8 cellular contexts compared by ENCODE assay signal in genomic region chr11:96388891-96389603, GRCh38. TPM values are rescaled to one million over a fixed set of nuclear protein-coding genes. Genes with fewer than 3 reads are reported as not detected.
DNase-seq lines count a peak whose midpoint lies in the region; ATAC-seq and TF ChIP-seq lines count a peak whose summit lies in the region.

No MANE protein-coding gene starts in this region.

- H3K27me3 ChIP-seq in HUES48 (ENCODE audit: control insufficient read depth, insufficient read depth, low read length) (no peaks in the 10 kb centered on the region), WERI-Rb-1 (ENCODE audit: insufficient read depth, low read depth, severe bottlenecking) (no peaks in the 10 kb centered on the region), osteoblast (ENCODE audit: insufficient read depth, low read length) (no peaks in the 10 kb centered on the region)

- H3K27ac ChIP-seq in HUES48 (ENCODE audit: low read depth, low read length) (peak overlapping the region; percentile 96), WERI-Rb-1 (peak overlapping the region; percentile 80), osteoblast (ENCODE audit: low read depth, low read length) (peak overlapping the region; percentile 95)

- peak; percentile 32 for ATAC-seq in GM21576 (IDR thresholded peaks at IDR 0.05; ENCODE audit: unreplicated experiment)

- H3K9ac ChIP-seq in HUES48 (ENCODE audit: low read depth, low read length) = peak overlapping the region; percentile 84

- peaks cover 11% of the 10 kb centered on the region for H3K4me1 ChIP-seq in HUES48 (ENCODE audit: control insufficient read depth, insufficient read depth, low read length)
- peaks cover 25% of the 10 kb centered on the region for H3K4me1 ChIP-seq in osteoblast (ENCODE audit: insufficient read depth, low read length)

- peak overlapping the region; percentile 84 for H2AFZ ChIP-seq in osteoblast (ENCODE audit: low read length)

- H3K4me3 ChIP-seq in HUES48 (ENCODE audit: low read depth, low read length) = peak overlapping the region; percentile 90
- peak overlapping the region; percentile 99 for H3K4me3 ChIP-seq in WERI-Rb-1 (ENCODE audit: low read depth, low read length)
- H3K4me3 ChIP-seq in osteoblast (ENCODE audit: insufficient read depth, low read length) = peak overlapping the region; percentile 93

- H3K9me3 ChIP-seq in HUES48 (ENCODE audit: control insufficient read depth, insufficient read depth, low read length) (no peaks in the 10 kb centered on the region), WERI-Rb-1 (ENCODE audit: severe bottlenecking) (peaks cover 21% of the 10 kb centered on the region), osteoblast (ENCODE audit: low read depth, low read length) (no peaks in the 10 kb centered on the region)

- H3K4me2 ChIP-seq in osteoblast (ENCODE audit: insufficient read depth, low read length) = peak overlapping the region; percentile 97

- TF ChIP-seq CTCF in GM10266 (IDR thresholded peaks at IDR 0.05; ENCODE audit: control insufficient read depth, insufficient read depth, low read depth, missing control alignments) = no peak
- no peak for TF ChIP-seq CTCF in WERI-Rb-1 (IDR thresholded peaks at IDR 0.05; ENCODE audit: low read depth, low read length)
- no peak for TF ChIP-seq CTCF in osteoblast (IDR thresholded peaks at IDR 0.05; ENCODE audit: extremely low read depth, low read depth, low read length)

- H3K79me2 ChIP-seq in osteoblast (ENCODE audit: insufficient read depth, low read length) = peaks cover 79% of the 10 kb centered on the region

- peak; percentile 34 for DNase-seq in GM10266 (ENCODE audit: extremely low spot score)
- peak; percentile 61 for DNase-seq in WERI-Rb-1
- peak; percentile 33 for DNase-seq in globus pallidus (ENCODE audit: low spot score)
- no peak for DNase-seq in osteoblast (ENCODE audit: insufficient read length, low spot score, missing footprints)
- no peak for DNase-seq in stimulated activated naive CD4-positive, alpha-beta T cell treated with Interleukin-2 at 50 U/mL for 16 hours (lab: John Stamatoyannopoulos, UW)
- DNase-seq in activated effector memory CD4-positive, alpha-beta T cell treated with anti-CD3 and anti-CD28 coated beads, Interleukin-2, amount 50 U/mL, for 16 hours = no peak

- peaks cover 3% of the 10 kb centered on the region; the same call in 1 of the 2 replicates for H3K36me3 ChIP-seq in HUES48 (ENCODE audit: control insufficient read depth, insufficient read depth, low read length)
- H3K36me3 ChIP-seq in WERI-Rb-1 = peaks cover 15% of the 10 kb centered on the region
- no peaks in the 10 kb centered on the region for H3K36me3 ChIP-seq in osteoblast (ENCODE audit: insufficient read depth, low read length)

- no peaks in the 10 kb centered on the region for H4K20me1 ChIP-seq in osteoblast (ENCODE audit: insufficient read depth, low read length)

RNA-seq across cellular contexts. Expression of gene CCDC82, which starts 0.7 kb away (rescaled TPM):
- 19.5 and 21.8 TPM in 2 replicates for total RNA-seq in osteoblast

RNA-seq across cellular contexts. Expression of gene JRKL, which starts 0.8 kb away (rescaled TPM):
- 8.5 and 9.8 TPM in 2 replicates for total RNA-seq in osteoblast

RNA-seq across cellular contexts. Expression of gene MAML2, which starts 46.1 kb away (rescaled TPM):
- 17.4 and 19.2 TPM in 2 replicates for total RNA-seq in osteoblast

Comparison
In these comparisons a context has a peak if more than half of its experiments do, and no peak if none do; other contexts are left out.
1. DNase-seq: peak in GM10266 (single experiment), WERI-Rb-1 (single experiment) and globus pallidus (single experiment); none in osteoblast (single experiment), stimulated activated naive CD4-positive, alpha-beta T cell treated with Interleukin-2 at 50 U/mL for 16 hours (single experiment) and activated effector memory CD4-positive, alpha-beta T cell treated with anti-CD3 and anti-CD28 coated beads, Interleukin-2, amount 50 U/mL, for 16 hours (single experiment).
2. Peak in every context shown above with its lines, with median percentiles within 50 percentile points of each other: H3K27ac ChIP-seq and H3K4me3 ChIP-seq.